Comparison of ENCODE assay signal across 6 cellular contexts in genomic region chr17:4708436-4708835, GRCh38. TPM values are rescaled to one million over a fixed set of nuclear protein-coding genes. Genes with fewer than 3 reads are reported as not detected.
A peak's percentile ranks its signal among the peaks of the same experiment; 100 is the strongest.
DNase-seq lines count a peak whose midpoint lies in the region; ATAC-seq and TF ChIP-seq lines count a peak whose summit lies in the region.

No MANE protein-coding gene starts in this region.

- TF ChIP-seq CTCF in glutamatergic neuron (IDR thresholded peaks at IDR 0.05; ENCODE audit: partially characterized antibody, unreplicated experiment): no peak

- peak; percentile 57 for DNase-seq in ELF-1 (ENCODE audit: low read depth, low spot score)
- DNase-seq in RPMI8226: peak; percentile 19
- DNase-seq in glutamatergic neuron: peak; percentile 34
- DNase-seq in GM19240 (ENCODE audit: insufficient read length, low spot score): no peak
- DNase-seq in epidermal melanocyte (ENCODE audit: insufficient read length, low spot score): no peak

- ATAC-seq in GM21367 (IDR thresholded peaks at IDR 0.05; ENCODE audit: unreplicated experiment): no peak

- H3K36me3 Mint-ChIP-seq in glutamatergic neuron (ENCODE audit: unreplicated experiment): no peaks in the 10 kb centered on the region

- peaks cover 10% of the 10 kb centered on the region for H3K27me3 Mint-ChIP-seq in glutamatergic neuron (ENCODE audit: unreplicated experiment)

- no peak overlapping the region for H3K27ac Mint-ChIP-seq in glutamatergic neuron (ENCODE audit: unreplicated experiment)

- peaks cover 9% of the 10 kb centered on the region for H3K4me1 Mint-ChIP-seq in glutamatergic neuron (ENCODE audit: low read depth, unreplicated experiment)

- peak overlapping the region; percentile 74 for H3K4me3 Mint-ChIP-seq in glutamatergic neuron (ENCODE audit: unreplicated experiment)

- peaks cover 9% of the 10 kb centered on the region for H3K9me3 Mint-ChIP-seq in glutamatergic neuron (ENCODE audit: unreplicated experiment)

RNA-seq across cellular contexts. Expression of gene ARRB2, which starts 2.0 kb away (rescaled TPM):
- 106 TPM for total RNA-seq in glutamatergic neuron (ENCODE audit: unreplicated experiment)

RNA-seq across cellular contexts. Expression of gene PELP1, which starts 4.5 kb away (rescaled TPM):
- total RNA-seq in glutamatergic neuron (ENCODE audit: unreplicated experiment): 63.7 TPM

RNA-seq across cellular contexts. Expression of gene MED11, which starts 22.8 kb away (rescaled TPM):
- 12.5 TPM for total RNA-seq in glutamatergic neuron (ENCODE audit: unreplicated experiment)

RNA-seq across cellular contexts. Expression of gene ZMYND15, which starts 31.2 kb away (rescaled TPM):
- total RNA-seq in glutamatergic neuron (ENCODE audit: unreplicated experiment): not detected

RNA-seq across cellular contexts. Expression of gene CXCL16, which starts 31.3 kb away (rescaled TPM):
- total RNA-seq in glutamatergic neuron (ENCODE audit: unreplicated experiment): not detected

Comparison
In these comparisons a context has a peak if more than half of its experiments do, and no peak if none do; other contexts are left out.
1. DNase-seq: peak in ELF-1 (single experiment), RPMI8226 (single experiment) and glutamatergic neuron (single experiment); none in GM19240 (single experiment) and epidermal melanocyte (single experiment).